Comparison of ENCODE assay signal across 13 cellular contexts in the genomic region with DNA sequence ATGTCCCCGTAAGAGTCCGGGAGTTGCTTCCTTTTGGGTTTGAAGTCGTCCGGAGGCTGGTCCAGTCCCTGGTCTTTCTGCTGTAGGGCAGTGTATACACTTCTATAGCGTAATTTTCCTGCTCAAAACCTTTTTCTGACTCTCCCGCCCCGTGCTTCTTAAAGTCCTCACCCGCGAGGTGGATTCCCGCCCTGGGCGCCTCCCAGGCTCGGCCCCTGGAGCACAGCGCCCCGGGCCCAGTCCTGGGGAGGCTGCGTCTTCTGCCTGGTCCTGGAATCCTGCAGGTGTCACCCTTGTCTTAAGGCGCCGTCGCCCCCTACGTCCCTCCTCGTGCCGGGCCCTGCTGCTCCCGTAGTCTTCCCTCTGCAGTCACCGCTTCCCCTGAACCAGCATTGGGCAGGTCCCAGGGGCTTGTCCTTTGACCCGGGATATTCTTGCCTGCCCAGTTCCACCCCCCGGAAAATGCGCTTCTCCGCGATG. TPM values are rescaled to one million over a fixed set of nuclear protein-coding genes. Genes with fewer than 3 reads are reported as not detected.
DNase-seq lines count a peak whose midpoint lies in the region; ATAC-seq and TF ChIP-seq lines count a peak whose summit lies in the region.
"Had no signal": no experiment of that assay in that cellular context is flagged by ENCODE, and none has a peak within 500 bp of the region (broad histone marks: within the 10 kb centered on the region; RNA-seq: fewer than 3 reads in every experiment).

No MANE protein-coding gene starts in this region.

- peak overlapping the region; percentile 6 to 51 for H3K4me3 ChIP-seq in testis
- H3K4me3 ChIP-seq: ovary had no signal

- H3K27ac Mint-ChIP-seq in activated T-cell treated with anti-CD3 and anti-CD28 coated beads, Interleukin-2, amount 50 U/mL, for 72 hours: no peak overlapping the region

- no peak for TF ChIP-seq CTCF in testis (IDR thresholded peaks at IDR 0.05)

- no peaks in the 10 kb centered on the region for H3K9me3 ChIP-seq in testis

- H3K4me1 ChIP-seq in testis: no peaks in the 10 kb centered on the region

- H3K4me3 Mint-ChIP-seq in activated T-cell treated with anti-CD3 and anti-CD28 coated beads, Interleukin-2, amount 50 U/mL, for 72 hours: peak overlapping the region; percentile 9 to 55
- H3K4me3 Mint-ChIP-seq: central memory CD8-positive, alpha-beta T cell had no signal

- H3K27ac ChIP-seq in testis: no peak overlapping the region
- H3K27ac ChIP-seq: KMS-11, ovary had no signal

- H3K4me1 Mint-ChIP-seq in activated T-cell treated with anti-CD3 and anti-CD28 coated beads, Interleukin-2, amount 50 U/mL, for 72 hours (ENCODE audit: low read depth): no peaks in the 10 kb centered on the region
- H3K4me1 Mint-ChIP-seq: central memory CD8-positive, alpha-beta T cell had no signal

- WGBS in testis, 2 donors: 23 to 30% methylated on average over 27 to 28 of the region's 28 CpGs

- H3K36me3 ChIP-seq in testis (ENCODE audit: low read depth, missing control alignments): no peaks in the 10 kb centered on the region
- H3K36me3 ChIP-seq: ovary had no signal

- H3K27me3 Mint-ChIP-seq in activated T-cell treated with anti-CD3 and anti-CD28 coated beads, Interleukin-2, amount 50 U/mL, for 72 hours (ENCODE audit: low read depth): peaks cover 7% of the 10 kb centered on the region

- peak in 1 of 2 donors; percentile 12 for DNase-seq in activated T-cell treated with anti-CD3 and anti-CD28 coated beads, Interleukin-2, amount 50 U/mL, for 72 hours
- no peak for DNase-seq in activated T-cell treated with anti-CD3 and anti-CD28 coated beads, Interleukin-2, amount 50 U/mL, for 1 hour
- DNase-seq in ecto neural progenitor cell (ENCODE audit: low spot score): peak; percentile 74
- no peak for DNase-seq in left lobe of liver (ENCODE audit: low spot score)
- peak; percentile 14 for DNase-seq in testis
- no peak for DNase-seq in occipital lobe (lab: John Stamatoyannopoulos, UW)
- no peak for DNase-seq in cortex of kidney (lab: John Stamatoyannopoulos, UW)
- no peak for DNase-seq in NCI-H2227 (lab: John Stamatoyannopoulos, UW; ENCODE audit: unreplicated experiment)
- DNase-seq: activated T-cell treated with anti-CD3 and anti-CD28 coated beads for 4 hours, NCI-H748 treated with DMSO at 0.1 percent for 48 hours, ovary had no signal

- H3K36me3 Mint-ChIP-seq in activated T-cell treated with anti-CD3 and anti-CD28 coated beads, Interleukin-2, amount 50 U/mL, for 72 hours (ENCODE audit: insufficient read depth in 2 of 2): peaks cover 18 to 49% of the 10 kb centered on the region in 2 donors

- intact Hi-C loops in testis (cut with DNase I; ENCODE audit: low total_unique reads): no loop called here

- peak in 1 of 2 donors; percentile 64 for ATAC-seq in activated T-cell treated with anti-CD3 and anti-CD28 coated beads, Interleukin-2, amount 50 U/mL, for 72 hours (replicated peaks in 1 of 2)
- ATAC-seq in left lobe of liver: peak; percentile 13

- H3K27me3 ChIP-seq in testis: no peaks in the 10 kb centered on the region
- H3K27me3 ChIP-seq: ovary had no signal

- no peak for TF ChIP-seq POLR2A in testis (IDR thresholded peaks at IDR 0.05)

- H3K9me3 Mint-ChIP-seq in activated T-cell treated with anti-CD3 and anti-CD28 coated beads, Interleukin-2, amount 50 U/mL, for 72 hours: peaks cover 10 to 11% of the 10 kb centered on the region in 2 donors

RNA-seq across cellular contexts. Expression of a gene that starts 34.4 kb away (rescaled TPM):
- 10 to 100 TPM; 26.3 to 34.9 TPM for total RNA-seq in activated T-cell treated with anti-CD3 and anti-CD28 coated beads, Interleukin-2, amount 50 U/mL, for 72 hours
- total RNA-seq in left lobe of liver: 6.2 TPM
- total RNA-seq in testis: 10 to 100 TPM; 28.4 to 31.5 TPM
- polyA plus RNA-seq in testis (ENCODE audit: insufficient read depth, low read depth, low replicate concordance): 10.0 TPM
- total RNA-seq in occipital lobe: 23.9 TPM

RNA-seq across cellular contexts. Expression of a gene that starts 39.7 kb away (rescaled TPM):
- total RNA-seq in activated T-cell treated with anti-CD3 and anti-CD28 coated beads, Interleukin-2, amount 50 U/mL, for 72 hours: 1 to 10 TPM in 1 of 2 donors, under 1 TPM in 1; 0.93 to 1.9 TPM
- not detected for total RNA-seq in left lobe of liver
- 10 to 100 TPM; 18.0 to 23.1 TPM for total RNA-seq in testis
- 12.2 TPM for polyA plus RNA-seq in testis (ENCODE audit: insufficient read depth, low read depth, low replicate concordance)
- 28.4 TPM for total RNA-seq in occipital lobe

Comparison
In these comparisons a context has a peak if more than half of its experiments do, and no peak if none do; other contexts are left out.
1. DNase-seq: peak in ecto neural progenitor cell (single experiment) and testis (single experiment); none in activated T-cell treated with anti-CD3 and anti-CD28 coated beads, Interleukin-2, amount 50 U/mL, for 1 hour (single experiment), left lobe of liver (single experiment), occipital lobe (single experiment), cortex of kidney (single experiment) and NCI-H2227 (single experiment).